In the genomic region with DNA sequence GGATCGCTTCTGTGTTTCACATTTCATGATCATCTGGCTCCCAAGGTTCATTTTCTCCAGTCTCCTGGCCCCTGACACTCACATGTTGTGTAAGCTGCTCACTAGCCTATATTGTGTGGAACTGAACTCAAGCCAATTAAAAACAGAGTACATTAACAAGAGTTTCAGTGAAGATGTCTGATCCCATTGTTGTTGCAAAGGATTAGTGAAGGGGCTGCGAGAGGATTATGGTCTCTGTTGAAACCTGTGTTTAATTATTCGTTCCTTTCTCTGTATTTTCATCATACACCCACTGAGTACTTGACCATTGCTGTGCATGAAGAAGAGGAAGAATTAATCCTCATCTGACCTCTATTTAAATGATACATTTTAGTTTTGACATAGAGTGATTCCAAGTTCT, we compare ENCODE assay signal across 30 cellular contexts.
"Had no signal": no experiment of that assay in that cellular context is flagged by ENCODE, and none has a peak within 500 bp of the region (broad histone marks: within the 10 kb centered on the region; RNA-seq: fewer than 3 reads in every experiment).

No MANE protein-coding gene starts in this region.

- H3K4me3 ChIP-seq: esophagus squamous epithelium, left lung, lower lobe of right lung, skin epidermis, testis, transverse colon had no signal

- H3K36me3 ChIP-seq: esophagus squamous epithelium, left lung, lower lobe of right lung, transverse colon had no signal

- FAIRE-seq: bronchial epithelial cell, endometrium, frontal cortex, TTC549 had no signal

- DNase-seq: activated CD4-positive, alpha-beta T cell treated with anti-CD3 and anti-CD28 coated beads for 48 hours; activated CD4-positive, alpha-beta T cell treated with anti-CD3 and anti-CD28 coated beads, Interleukin-2, amount 50 U/mL, for 48 hours; activated CD8-positive, alpha-beta memory T cell treated with anti-CD3 and anti-CD28 coated beads, Interleukin-2, amount 50 U/mL, for 4 hours; activated effector memory CD4-positive, alpha-beta T cell treated with anti-CD3 and anti-CD28 coated beads, Interleukin-2, amount 50 U/mL, for 16 hours; activated naive CD4-positive, alpha-beta T cell treated with anti-CD3 and anti-CD28 coated beads, Interleukin-2, amount 10 ng/mL, durations not matched to agents 7 days and 5 days; activated naive CD8-positive, alpha-beta T cell treated with anti-CD3 and anti-CD28 coated beads, Interleukin-2, amount 10 ng/mL, durations not matched to agents 7 days and 5 days; activated T-cell treated with anti-CD3 and anti-CD28 coated beads, Interleukin-2, amount 50 U/mL, for 1 hour; dermis blood vessel endothelial cell; effector CD8-positive, alpha-beta T cell; esophagus squamous epithelium; left lung; lower lobe of right lung; mesendoderm; natural killer cell; posterior cingulate gyrus; stimulated activated CD4-positive, alpha-beta T cell treated with anti-CD3 and anti-CD28 coated beads, Interleukin-12 subunit alpha, Interleukin-12 subunit beta, amount 100 ng/mL, for 4 hours; stimulated activated CD4-positive, alpha-beta T cell treated with anti-CD3 and anti-CD28 coated beads, Interleukin-4, amount 100 ng/mL, for 1 hour; stimulated activated naive CD8-positive, alpha-beta T cell treated with anti-CD3 and anti-CD28 coated beads, Interleukin-15, Interleukin-2, amounts not matched to agents 100 U/mL and 50 U/mL, for 24 hours; T-helper 1 cell; testis; transverse colon had no signal

- H3K27me3 ChIP-seq: esophagus squamous epithelium, left lung, testis, transverse colon had no signal

- H3K4me1 ChIP-seq: esophagus squamous epithelium, left lung, lower lobe of right lung, testis, transverse colon had no signal

- ATAC-seq: activated CD4-positive, CD25-positive, alpha-beta regulatory T cell treated with anti-CD3 and anti-CD28 coated beads, Interleukin-2, amount 50 U/mL, for 24 hours; left lung; lower lobe of right lung; natural killer cell; sciatic nerve; stimulated activated naive CD8-positive, alpha-beta T cell treated with anti-CD3 and anti-CD28 coated beads, Interleukin-15, Interleukin-2, amounts not matched to agents 100 U/mL and 50 U/mL, for 24 hours had no signal

- H3K27ac ChIP-seq: epithelial cell of prostate, esophagus squamous epithelium, left lung, lower lobe of right lung, skin epidermis, testis, transverse colon, VCaP had no signal

- H3K9me3 ChIP-seq: esophagus squamous epithelium, left lung, lower lobe of right lung, testis, transverse colon had no signal
